Comparison of ENCODE assay signal across 9 cellular contexts in the genomic region with DNA sequence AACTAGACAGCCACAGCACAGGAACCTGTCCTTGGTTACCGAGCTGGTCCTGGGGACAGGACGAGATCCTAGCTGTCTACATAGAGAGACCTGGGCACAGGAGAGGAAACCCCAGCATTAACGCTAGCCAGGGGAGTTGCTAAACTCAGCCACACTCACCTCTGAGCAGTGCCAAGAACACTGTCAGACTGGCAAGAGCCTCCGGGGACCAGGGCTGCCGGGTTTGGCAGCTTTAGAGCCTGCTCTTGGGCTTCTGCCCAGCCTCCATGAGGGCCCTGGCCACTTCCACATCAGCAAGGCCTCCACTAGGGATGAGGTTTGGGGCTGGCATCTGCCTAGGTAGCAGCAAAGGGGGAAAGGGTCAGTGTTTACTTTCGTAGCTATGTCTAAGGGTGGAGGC.
DNase-seq lines count a peak whose midpoint lies in the region; ATAC-seq, FAIRE-seq and TF ChIP-seq lines count a peak whose summit lies in the region.
"Had no signal": no experiment of that assay in that cellular context is flagged by ENCODE, and none has a peak within 500 bp of the region (broad histone marks: within the 10 kb centered on the region; RNA-seq: fewer than 3 reads in every experiment).

No MANE protein-coding gene starts in this region.

- DNase-seq in AG09309 (ENCODE audit: low read depth), result peak; percentile 56
- peak; percentile 47 for DNase-seq in NCI-H1694 (lab: John Stamatoyannopoulos, UW)
- DNase-seq in RCC 7860 (ENCODE audit: low spot score), result no peak
- DNase-seq in Kasumi-1 (lab: John Stamatoyannopoulos, UW), result no peak
- no peak for DNase-seq in activated effector memory CD4-positive, alpha-beta T cell treated with anti-CD3 and anti-CD28 coated beads, Interleukin-2, amount 50 U/mL, for 16 hours

- H3K9me3 ChIP-seq in mucosa of stomach (ENCODE audit: control insufficient read depth, low read length), result no peaks in the 10 kb centered on the region

- peaks cover 33% of the 10 kb centered on the region for H3K36me3 ChIP-seq in mucosa of stomach (ENCODE audit: control insufficient read depth, insufficient read depth, low read length)

- peak overlapping the region; percentile 84 for H3K9ac ChIP-seq in mucosa of stomach (ENCODE audit: low read length)

- ATAC-seq in GM21528 (IDR thresholded peaks at IDR 0.05; ENCODE audit: low FRiP score, unreplicated experiment), result no peak

- H3K27ac ChIP-seq in cingulate gyrus (ENCODE audit: low read depth, low read length), result peak overlapping the region; percentile 99

- H3K4me3 ChIP-seq in AG09309 (ENCODE audit: control insufficient read depth, low read depth, low read length) (peak overlapping the region; percentile 43), mucosa of stomach (ENCODE audit: low read length) (peak overlapping the region; percentile 9)

- H3K4me1 ChIP-seq in mucosa of stomach (ENCODE audit: control insufficient read depth, insufficient read depth, low read length), result peaks cover 89% of the 10 kb centered on the region

- TF ChIP-seq CTCF in AG09309 (IDR thresholded peaks at IDR 0.05; ENCODE audit: control insufficient read depth, insufficient read depth, low read depth, low read length, missing control alignments), result no peak

- no peaks in the 10 kb centered on the region for H3K27me3 ChIP-seq in mucosa of stomach (ENCODE audit: control insufficient read depth, insufficient read depth, low read length)

- FAIRE-seq in RCC 7860 (lab: Jason Lieb, UNC), result no peak
- FAIRE-seq: GM18507 had no signal

Comparison
In these comparisons a context has a peak if more than half of its experiments do, and no peak if none do; other contexts are left out.
1. DNase-seq: peak in AG09309 (single experiment) and NCI-H1694 (single experiment); none in RCC 7860 (single experiment), Kasumi-1 (0 of 2) and activated effector memory CD4-positive, alpha-beta T cell treated with anti-CD3 and anti-CD28 coated beads, Interleukin-2, amount 50 U/mL, for 16 hours (single experiment).